ENCODE assay signal across 10 cellular contexts in the genomic region with DNA sequence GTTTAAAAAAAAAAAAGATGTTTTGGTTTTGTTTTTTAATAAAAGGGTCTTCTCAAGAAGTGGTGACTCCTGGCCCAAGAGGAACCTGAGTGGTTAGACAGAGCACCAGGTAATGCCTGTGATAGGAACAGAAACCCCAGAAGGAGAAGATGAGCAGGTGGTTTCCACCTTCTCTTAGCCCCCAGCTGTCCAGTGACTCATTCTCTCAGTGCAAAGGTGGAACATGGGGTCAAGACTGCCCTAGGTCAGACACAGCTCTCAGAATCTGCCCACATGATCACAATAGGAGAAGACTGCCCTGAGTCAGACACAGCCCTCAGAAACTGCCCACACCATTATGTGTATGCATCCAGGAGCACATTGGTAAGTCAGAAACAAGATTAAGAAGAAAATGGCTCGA.
DNase-seq lines count a peak whose midpoint lies in the region; ATAC-seq, FAIRE-seq and TF ChIP-seq lines count a peak whose summit lies in the region.
"Had no signal": no experiment of that assay in that cellular context is flagged by ENCODE, and none has a peak within 500 bp of the region (broad histone marks: within the 10 kb centered on the region; RNA-seq: fewer than 3 reads in every experiment).

No MANE protein-coding gene starts in this region.

- no peaks in the 10 kb centered on the region for H3K4me1 ChIP-seq in mesendoderm (ENCODE audit: control insufficient read depth, low read depth, low read length)

- TF ChIP-seq CTCF in NB4 (IDR thresholded peaks at IDR 0.05; ENCODE audit: low read depth, low read length) (no peak), omental fat pad (IDR thresholded peaks at IDR 0.05) (no peak)

- no peak overlapping the region for H2BK120ac ChIP-seq in mesendoderm (ENCODE audit: low read depth, low read length)

- no peaks in the 10 kb centered on the region for H3K27me3 ChIP-seq in mesendoderm (ENCODE audit: insufficient read depth, low read length, poor library complexity)

- no peaks in the 10 kb centered on the region for H3K79me1 ChIP-seq in mesendoderm (ENCODE audit: low read length)

- DNase-seq in GM12891 (ENCODE audit: insufficient read length, low spot score): no peak
- DNase-seq in NB4 (ENCODE audit: low read depth): peak; percentile 22
- no peak for DNase-seq in mesendoderm
- DNase-seq in HTR-8/SVneo (ENCODE audit: insufficient read length, low spot score): no peak
- no peak for DNase-seq in midbrain (lab: John Stamatoyannopoulos, UW)
- no peak for DNase-seq in omental fat pad (ENCODE audit: low spot score)
- DNase-seq: aorta, NCI-H510A treated with DMSO at 0.1 percent for 48 hours had no signal

- H3K4ac ChIP-seq in mesendoderm (ENCODE audit: low read depth, low read length): no peak overlapping the region

- no peak overlapping the region for H3K18ac ChIP-seq in mesendoderm (ENCODE audit: low read length)

- WGBS in mesendoderm (ENCODE audit: extremely low coverage, insufficient coverage, low lambda C conversion rate): no CpG with 5 or more reads among the region's 1 CpG

- H4K8ac ChIP-seq in mesendoderm (ENCODE audit: low read depth, low read length): no peak overlapping the region

- no peak overlapping the region for H2BK5ac ChIP-seq in mesendoderm (ENCODE audit: low read length)

- no peak overlapping the region for H2BK15ac ChIP-seq in mesendoderm (replicated peaks; ENCODE audit: low read depth)

- H3K79me2 ChIP-seq in mesendoderm (ENCODE audit: control insufficient read depth, insufficient read depth, low read length): no peaks in the 10 kb centered on the region

- H3K56ac ChIP-seq in mesendoderm (ENCODE audit: low read length): no peak overlapping the region

- H3K36me3 ChIP-seq in mesendoderm (ENCODE audit: control insufficient read depth, insufficient read depth, low read length): no peaks in the 10 kb centered on the region

- H3K23ac ChIP-seq in mesendoderm (ENCODE audit: low read length): no peak overlapping the region

- no peak overlapping the region for H3K4me2 ChIP-seq in mesendoderm (ENCODE audit: low read length)

- no peak for TF ChIP-seq POLR2A in GM12891 (IDR thresholded peaks at IDR 0.05; ENCODE audit: low read depth, low read length)
- TF ChIP-seq POLR2A in NB4 (IDR thresholded peaks at IDR 0.05; ENCODE audit: extremely low read depth, insufficient read length): no peak

- no peak overlapping the region for H3K9ac ChIP-seq in mesendoderm (ENCODE audit: low read length)

- FAIRE-seq in GM12891 (lab: Jason Lieb, UNC) (peak; percentile 87), HTR-8/SVneo (lab: Jason Lieb, UNC) (no peak)

- H3K27ac ChIP-seq in mesendoderm (ENCODE audit: low read depth, low read length): no peak overlapping the region

- H4K5ac ChIP-seq in mesendoderm (ENCODE audit: low read length): no peak overlapping the region

- H2AK5ac ChIP-seq in mesendoderm (ENCODE audit: low read length): no peak overlapping the region

- ATAC-seq in GM19328 (IDR thresholded peaks at IDR 0.05; ENCODE audit: unreplicated experiment) (peak; percentile 88), HG02852 (IDR thresholded peaks at IDR 0.05; ENCODE audit: unreplicated experiment) (peak; percentile 88), omental fat pad (ENCODE audit: low FRiP score) (no peak)

- H3K4me3 ChIP-seq in NB4 (ENCODE audit: low read depth, low read length) (no peak overlapping the region), mesendoderm (ENCODE audit: low read length) (no peak overlapping the region)

TF ChIP-seq in GM12891, 5 proteins besides CTCF, POLR2A, EP300 and RAD21:
- peak; percentile 71 for TF ChIP-seq POU2F2 (IDR thresholded peaks at IDR 0.05; ENCODE audit: low read depth, low read length)
- no peak for TF ChIP-seq PAX5 (IDR thresholded peaks at IDR 0.05; ENCODE audit: insufficient read depth, low read length, severe bottlenecking)
- TF ChIP-seq TAF1 (IDR thresholded peaks at IDR 0.05; ENCODE audit: low read depth, low read length): peak; percentile 43; the same call in 1 of the 2 replicates
- TF ChIP-seq SPI1 (IDR thresholded peaks at IDR 0.05; ENCODE audit: low read depth, low read length): peak; percentile 86
- no peak for TF ChIP-seq POLR2AphosphoS5 (IDR thresholded peaks at IDR 0.05; ENCODE audit: low read depth, low read length)
